ENCODE assay signal across 25 cellular contexts in the genomic region with DNA sequence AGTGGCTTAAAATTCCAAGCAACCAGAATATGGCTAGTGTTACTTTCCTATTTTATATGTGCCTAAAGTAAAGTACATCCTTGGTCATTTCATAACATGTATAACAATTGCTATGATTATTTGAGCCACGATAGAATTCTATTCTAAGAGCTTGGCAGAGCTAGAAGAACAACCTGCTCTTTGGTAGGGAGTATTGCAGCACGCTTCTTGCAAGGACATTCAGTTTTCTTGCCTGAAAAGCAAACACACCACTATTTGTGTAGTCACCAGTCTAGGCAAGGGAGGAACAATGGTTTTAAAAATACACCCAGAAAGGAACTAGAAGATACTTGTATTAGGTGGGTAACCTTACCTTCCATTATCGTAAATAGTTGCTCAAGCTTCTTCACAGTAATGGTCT. TPM values are rescaled to one million over a fixed set of nuclear protein-coding genes. Genes with fewer than 3 reads are reported as not detected.
DNase-seq lines count a peak whose midpoint lies in the region; ATAC-seq and TF ChIP-seq lines count a peak whose summit lies in the region.
"Had no signal": no experiment of that assay in that cellular context is flagged by ENCODE, and none has a peak within 500 bp of the region (broad histone marks: within the 10 kb centered on the region; RNA-seq: fewer than 3 reads in every experiment).

No MANE protein-coding gene starts in this region.

- peak; percentile 83 for ATAC-seq in Right ventricle myocardium inferior
- no peak for ATAC-seq in left cardiac atrium
- ATAC-seq in psoas muscle = peak; percentile 57 to 97 (median 94)
- ATAC-seq in GM18505 (IDR thresholded peaks at IDR 0.05; ENCODE audit: unreplicated experiment) = no peak
- no peak for ATAC-seq in SK-N-SH treated with all-trans-retinoic acid at 6 μM for 48 hours
- ATAC-seq: activated T-cell treated with anti-CD3 and anti-CD28 coated beads, Interleukin-2, amount 50 U/mL, for 4 hours; effector memory CD8-positive, alpha-beta T cell; HCT116; HepG2; stimulated activated naive B cell treated with anti-CD40 and anti-IgM and Interleukin-4, amounts not matched to agents 10 μg/mL and 1 μg/mL and 100 μg/mL, for 72 hours had no signal

- H3K27me3 ChIP-seq in right atrium auricular region (no peaks in the 10 kb centered on the region), psoas muscle (ENCODE audit: insufficient read depth in 3 of 3, low read length in 2 of 3) (no peaks in the 10 kb centered on the region)
- H3K27me3 ChIP-seq: upper lobe of left lung had no signal

- DNase-seq in Right ventricle myocardium inferior (ENCODE audit: missing footprints) (no peak), left cardiac atrium (no peak), right atrium auricular region (ENCODE audit: low spot score) (no peak), psoas muscle (no peak), middle frontal gyrus (ENCODE audit: extremely low spot score, low spot score) (no peak), DMS53 treated with DMSO at 0.1 percent for 48 hours (lab: John Stamatoyannopoulos, UW; ENCODE audit: unreplicated experiment) (no peak)
- DNase-seq: activated CD4-positive, CD25-positive, alpha-beta regulatory T cell treated with anti-CD3 and anti-CD28 coated beads, Interleukin-2, amount 50 U/mL, for 72 hours; activated naive CD4-positive, alpha-beta T cell treated with anti-CD3 and anti-CD28 coated beads for 36 hours; activated T-cell treated with anti-CD3 and anti-CD28 coated beads, Interleukin-2, amount 50 U/mL, for 4 hours; effector memory CD8-positive, alpha-beta T cell; EL; head of caudate nucleus; naive B cell; NCI-H1105 treated with DMSO at 0.1 percent for 48 hours; NCI-H2107; SK-N-SH; stimulated activated CD4-positive, alpha-beta T cell treated with anti-CD3 and anti-CD28 coated beads, Interleukin-1b, Interleukin-23, amount 100 ng/mL, for 48 hours; stimulated activated naive B cell treated with anti-CD40 and anti-IgM and Interleukin-4, amounts not matched to agents 10 μg/mL and 1 μg/mL and 100 μg/mL, for 72 hours; T-helper 9 cell had no signal

- intact Hi-C loops in Right ventricle myocardium inferior (cut with DNase I) = no loop called here
- intact Hi-C loops in left cardiac atrium (cut with DNase I) = no loop called here
- intact Hi-C loops in psoas muscle (cut with DNase I) = loop anchor here in 1 of 2 donors (2.0 to 5.0 kb wide), 2 partner anchors 35 to 51 kb away; partner anchors contain the start of genes CNST and TFB2M

- H3K9me3 ChIP-seq in right atrium auricular region (no peaks in the 10 kb centered on the region), psoas muscle (no peaks in the 10 kb centered on the region)
- H3K9me3 ChIP-seq: SK-N-SH, upper lobe of left lung had no signal

- H3K27ac ChIP-seq in right atrium auricular region (peak overlapping the region; percentile 43 to 48), psoas muscle (peak overlapping the region; percentile 70)

- TF ChIP-seq POLR2A in GM18505 (IDR thresholded peaks at IDR 0.05; ENCODE audit: borderline replicate concordance, extremely low read depth, insufficient read depth, insufficient read length) = no peak

- no peak for TF ChIP-seq CTCF in right atrium auricular region (IDR thresholded peaks at IDR 0.05)
- no peak for TF ChIP-seq CTCF in psoas muscle (IDR thresholded peaks at IDR 0.05)

- H3K36me3 ChIP-seq in right atrium auricular region = peaks cover 7% of the 10 kb centered on the region
- peaks cover 3 to 17% of the 10 kb centered on the region in 2 donors for H3K36me3 ChIP-seq in psoas muscle (ENCODE audit: insufficient read depth in 1 of 2, low read depth in 1 of 2)

- H3K4me3 ChIP-seq in right atrium auricular region (no peak overlapping the region), psoas muscle (peak overlapping the region; percentile 35)
- H3K4me3 ChIP-seq: lung, upper lobe of left lung had no signal

- WGBS in psoas muscle, 3 donors = 31 to 41% (median 34%) methylated on average over 3 of the region's 3 CpGs

- H3K4me1 ChIP-seq in right atrium auricular region = peaks cover 0 to 38% of the 10 kb centered on the region in 2 donors
- peaks cover 28% of the 10 kb centered on the region for H3K4me1 ChIP-seq in psoas muscle

TF ChIP-seq in SK-N-SH treated with all-trans-retinoic acid at 6 μM for 48 hours, 23 proteins besides CTCF, POLR2A, EP300 and RAD21:
- no peak for TF ChIP-seq CSDC2 (CRISPR knock-in tag; IDR thresholded peaks at IDR 0.05)
- TF ChIP-seq PPARA (CRISPR knock-in tag; IDR thresholded peaks at IDR 0.05; ENCODE audit: borderline replicate concordance) = no peak
- TF ChIP-seq ZNF565 (CRISPR knock-in tag; conservative IDR thresholded peaks at IDR 0.05; ENCODE audit: low read depth) = no peak
- no peak for TF ChIP-seq ISL1 (CRISPR knock-in tag; IDR thresholded peaks at IDR 0.05)
- no peak for TF ChIP-seq ZFP3 (CRISPR knock-in tag; IDR thresholded peaks at IDR 0.05)
- no peak for TF ChIP-seq ZFP30 (CRISPR knock-in tag; IDR thresholded peaks at IDR 0.05)
- TF ChIP-seq TOX (CRISPR knock-in tag; IDR thresholded peaks at IDR 0.05; ENCODE audit: borderline replicate concordance) = no peak
- TF ChIP-seq ZC3H10 (CRISPR knock-in tag; IDR thresholded peaks at IDR 0.05) = no peak
- TF ChIP-seq CREB5 (CRISPR knock-in tag; IDR thresholded peaks at IDR 0.05; ENCODE audit: low read depth) = no peak
- TF ChIP-seq ZNF8 (CRISPR knock-in tag; IDR thresholded peaks at IDR 0.05) = no peak
- no peak for TF ChIP-seq ESRRG (CRISPR knock-in tag; IDR thresholded peaks at IDR 0.05)
- TF ChIP-seq, protein P1, sequence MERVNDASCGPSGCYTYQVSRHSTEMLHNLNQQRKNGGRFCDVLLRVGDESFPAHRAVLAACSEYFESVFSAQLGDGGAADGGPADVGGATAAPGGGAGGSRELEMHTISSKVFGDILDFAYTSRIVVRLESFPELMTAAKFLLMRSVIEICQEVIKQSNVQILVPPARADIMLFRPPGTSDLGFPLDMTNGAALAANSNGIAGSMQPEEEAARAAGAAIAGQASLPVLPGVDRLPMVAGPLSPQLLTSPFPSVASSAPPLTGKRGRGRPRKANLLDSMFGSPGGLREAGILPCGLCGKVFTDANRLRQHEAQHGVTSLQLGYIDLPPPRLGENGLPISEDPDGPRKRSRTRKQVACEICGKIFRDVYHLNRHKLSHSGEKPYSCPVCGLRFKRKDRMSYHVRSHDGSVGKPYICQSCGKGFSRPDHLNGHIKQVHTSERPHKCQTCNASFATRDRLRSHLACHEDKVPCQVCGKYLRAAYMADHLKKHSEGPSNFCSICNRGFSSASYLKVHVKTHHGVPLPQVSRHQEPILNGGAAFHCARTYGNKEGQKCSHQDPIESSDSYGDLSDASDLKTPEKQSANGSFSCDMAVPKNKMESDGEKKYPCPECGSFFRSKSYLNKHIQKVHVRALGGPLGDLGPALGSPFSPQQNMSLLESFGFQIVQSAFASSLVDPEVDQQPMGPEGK (CRISPR knock-in tag; IDR thresholded peaks at IDR 0.05; ENCODE audit: borderline replicate concordance) = no peak
- TF ChIP-seq, protein P2, sequence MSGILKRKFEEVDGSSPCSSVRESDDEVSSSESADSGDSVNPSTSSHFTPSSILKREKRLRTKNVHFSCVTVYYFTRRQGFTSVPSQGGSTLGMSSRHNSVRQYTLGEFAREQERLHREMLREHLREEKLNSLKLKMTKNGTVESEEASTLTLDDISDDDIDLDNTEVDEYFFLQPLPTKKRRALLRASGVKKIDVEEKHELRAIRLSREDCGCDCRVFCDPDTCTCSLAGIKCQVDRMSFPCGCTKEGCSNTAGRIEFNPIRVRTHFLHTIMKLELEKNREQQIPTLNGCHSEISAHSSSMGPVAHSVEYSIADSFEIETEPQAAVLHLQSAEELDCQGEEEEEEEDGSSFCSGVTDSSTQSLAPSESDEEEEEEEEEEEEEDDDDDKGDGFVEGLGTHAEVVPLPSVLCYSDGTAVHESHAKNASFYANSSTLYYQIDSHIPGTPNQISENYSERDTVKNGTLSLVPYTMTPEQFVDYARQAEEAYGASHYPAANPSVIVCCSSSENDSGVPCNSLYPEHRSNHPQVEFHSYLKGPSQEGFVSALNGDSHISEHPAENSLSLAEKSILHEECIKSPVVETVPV (CRISPR knock-in tag; IDR thresholded peaks at IDR 0.05) = no peak
- TF ChIP-seq OSR1 (CRISPR knock-in tag; IDR thresholded peaks at IDR 0.05) = no peak
- TF ChIP-seq TCF4 (CRISPR knock-in tag; IDR thresholded peaks at IDR 0.05; ENCODE audit: borderline replicate concordance) = no peak

RNA-seq across cellular contexts. Expression of gene CNST, which starts 51.5 kb away (rescaled TPM):
- total RNA-seq in Right ventricle myocardium inferior (18.4 TPM), left cardiac atrium (10 to 100 TPM; 17.0 to 18.3 TPM), right atrium auricular region (10 to 100 TPM; 15.6 to 19.0 TPM), psoas muscle (10 to 100 TPM; 17.3 to 64.8 (median 30.9) TPM)
- polyA plus RNA-seq in psoas muscle = 10 to 100 TPM in 2 of 3 donors, 1 to 10 TPM in 1; 9.7 to 56.7 (median 15.9) TPM

RNA-seq across cellular contexts. Expression of gene TFB2M, which starts 51.7 kb away (rescaled TPM):
- 18.0 TPM for total RNA-seq in Right ventricle myocardium inferior
- 10 to 100 TPM; 10.7 to 12.9 TPM for total RNA-seq in left cardiac atrium
- total RNA-seq in right atrium auricular region = 10 to 100 TPM in 1 of 2 donors, 1 to 10 TPM in 1; 5.5 to 12.0 TPM
- 10 to 100 TPM; 12.8 to 19.3 (median 15.0) TPM for total RNA-seq in psoas muscle
- 10 to 100 TPM; 20.1 to 39.0 (median 23.2) TPM for polyA plus RNA-seq in psoas muscle

Comparison
In these comparisons a context has a peak if more than half of its experiments do, and no peak if none do; other contexts are left out.
1. ATAC-seq: peak in Right ventricle myocardium inferior (single experiment) and psoas muscle (4 of 4); none in left cardiac atrium (0 of 2), GM18505 (single experiment) and SK-N-SH treated with all-trans-retinoic acid at 6 μM for 48 hours (single experiment).